In genomic region chr12:6828671-6829531, GRCh38 we compare ENCODE assay signal across 8 cellular contexts. TPM values are rescaled to one million over a fixed set of nuclear protein-coding genes. Genes with fewer than 3 reads are reported as not detected.
DNase-seq lines count a peak whose midpoint lies in the region; ATAC-seq and TF ChIP-seq lines count a peak whose summit lies in the region.

No MANE protein-coding gene starts in this region.

- no peak for DNase-seq in GM12865 (ENCODE audit: low read depth)
- peak; percentile 22 to 83 for DNase-seq in NCI-H526 (lab: John Stamatoyannopoulos, UW)
- DNase-seq in activated effector memory CD4-positive, alpha-beta T cell treated with anti-CD3 and anti-CD28 coated beads, Interleukin-2, amount 50 U/mL, for 16 hours, result peak; percentile 75
- DNase-seq in foreskin fibroblast, result peak; percentile 60 to 82
- no peak for DNase-seq in omental fat pad (ENCODE audit: low spot score)
- no peak for DNase-seq in NK-92 (lab: John Stamatoyannopoulos, UW; ENCODE audit: unreplicated experiment)

- TF ChIP-seq CTCF in GM12865 (IDR thresholded peaks at IDR 0.05; ENCODE audit: insufficient read depth, low read depth, low read length, missing control alignments) (no peak), foreskin fibroblast (IDR thresholded peaks at IDR 0.05; ENCODE audit: low read depth, low read length) (no peak), omental fat pad (IDR thresholded peaks at IDR 0.05) (no peak)

- H3K4me3 ChIP-seq in GM12865 (ENCODE audit: low read depth, low read length) (peak overlapping the region; percentile 46), foreskin fibroblast (ENCODE audit: low read depth in 1 of 2, low read length in 2 of 2) (peak overlapping the region; percentile 89 to 98)

- ATAC-seq in omental fat pad (ENCODE audit: low FRiP score) (peak; percentile 34), GM19452 (IDR thresholded peaks at IDR 0.05; ENCODE audit: unreplicated experiment) (no peak), GM21423 (IDR thresholded peaks at IDR 0.05; ENCODE audit: unreplicated experiment) (no peak)

RNA-seq across cellular contexts. Expression of gene P3H3, which starts 0.7 kb away (rescaled TPM):
- total RNA-seq in omental fat pad, result 10 to 100 TPM in 2 of 4 donors, 1 to 10 TPM in 2; 5.4 to 13.6 (median 10.0) TPM

RNA-seq across cellular contexts. Expression of gene GPR162, which starts 7.3 kb away (rescaled TPM):
- total RNA-seq in omental fat pad, result 1 to 10 TPM; 2.8 to 6.7 (median 2.9) TPM

RNA-seq across cellular contexts. Expression of gene GNB3, which starts 11.8 kb away (rescaled TPM):
- total RNA-seq in omental fat pad, result 1 to 10 TPM in 1 of 4 donors, under 1 TPM in 2, not detected in 1; 0.25 to 2.0 (median 0.48) TPM

RNA-seq across cellular contexts. Expression of gene CDCA3, which starts 22.2 kb away (rescaled TPM):
- 1 to 10 TPM in 2 of 4 donors, under 1 TPM in 2; 0.47 to 1.6 (median 1.1) TPM for total RNA-seq in omental fat pad

RNA-seq across cellular contexts. Expression of gene USP5, which starts 23.0 kb away (rescaled TPM):
- 10 to 100 TPM; 33.4 to 39.4 (median 36.7) TPM for total RNA-seq in omental fat pad

Comparison
In these comparisons a context has a peak if more than half of its experiments do, and no peak if none do; other contexts are left out.
1. DNase-seq: peak in NCI-H526 (2 of 2), activated effector memory CD4-positive, alpha-beta T cell treated with anti-CD3 and anti-CD28 coated beads, Interleukin-2, amount 50 U/mL, for 16 hours (single experiment) and foreskin fibroblast (2 of 2); none in GM12865 (single experiment), omental fat pad (single experiment) and NK-92 (single experiment).